ENCODE assay signal across 1 cellular context in genomic region chr1:51566260-51566659, GRCh38.
TF ChIP-seq lines count a peak whose summit lies in the region.

No MANE protein-coding gene starts in this region.

TF ChIP-seq in K562, 482 proteins besides CTCF, POLR2A, EP300 and RAD21 (continued from another document):
- TF ChIP-seq, protein P1, sequence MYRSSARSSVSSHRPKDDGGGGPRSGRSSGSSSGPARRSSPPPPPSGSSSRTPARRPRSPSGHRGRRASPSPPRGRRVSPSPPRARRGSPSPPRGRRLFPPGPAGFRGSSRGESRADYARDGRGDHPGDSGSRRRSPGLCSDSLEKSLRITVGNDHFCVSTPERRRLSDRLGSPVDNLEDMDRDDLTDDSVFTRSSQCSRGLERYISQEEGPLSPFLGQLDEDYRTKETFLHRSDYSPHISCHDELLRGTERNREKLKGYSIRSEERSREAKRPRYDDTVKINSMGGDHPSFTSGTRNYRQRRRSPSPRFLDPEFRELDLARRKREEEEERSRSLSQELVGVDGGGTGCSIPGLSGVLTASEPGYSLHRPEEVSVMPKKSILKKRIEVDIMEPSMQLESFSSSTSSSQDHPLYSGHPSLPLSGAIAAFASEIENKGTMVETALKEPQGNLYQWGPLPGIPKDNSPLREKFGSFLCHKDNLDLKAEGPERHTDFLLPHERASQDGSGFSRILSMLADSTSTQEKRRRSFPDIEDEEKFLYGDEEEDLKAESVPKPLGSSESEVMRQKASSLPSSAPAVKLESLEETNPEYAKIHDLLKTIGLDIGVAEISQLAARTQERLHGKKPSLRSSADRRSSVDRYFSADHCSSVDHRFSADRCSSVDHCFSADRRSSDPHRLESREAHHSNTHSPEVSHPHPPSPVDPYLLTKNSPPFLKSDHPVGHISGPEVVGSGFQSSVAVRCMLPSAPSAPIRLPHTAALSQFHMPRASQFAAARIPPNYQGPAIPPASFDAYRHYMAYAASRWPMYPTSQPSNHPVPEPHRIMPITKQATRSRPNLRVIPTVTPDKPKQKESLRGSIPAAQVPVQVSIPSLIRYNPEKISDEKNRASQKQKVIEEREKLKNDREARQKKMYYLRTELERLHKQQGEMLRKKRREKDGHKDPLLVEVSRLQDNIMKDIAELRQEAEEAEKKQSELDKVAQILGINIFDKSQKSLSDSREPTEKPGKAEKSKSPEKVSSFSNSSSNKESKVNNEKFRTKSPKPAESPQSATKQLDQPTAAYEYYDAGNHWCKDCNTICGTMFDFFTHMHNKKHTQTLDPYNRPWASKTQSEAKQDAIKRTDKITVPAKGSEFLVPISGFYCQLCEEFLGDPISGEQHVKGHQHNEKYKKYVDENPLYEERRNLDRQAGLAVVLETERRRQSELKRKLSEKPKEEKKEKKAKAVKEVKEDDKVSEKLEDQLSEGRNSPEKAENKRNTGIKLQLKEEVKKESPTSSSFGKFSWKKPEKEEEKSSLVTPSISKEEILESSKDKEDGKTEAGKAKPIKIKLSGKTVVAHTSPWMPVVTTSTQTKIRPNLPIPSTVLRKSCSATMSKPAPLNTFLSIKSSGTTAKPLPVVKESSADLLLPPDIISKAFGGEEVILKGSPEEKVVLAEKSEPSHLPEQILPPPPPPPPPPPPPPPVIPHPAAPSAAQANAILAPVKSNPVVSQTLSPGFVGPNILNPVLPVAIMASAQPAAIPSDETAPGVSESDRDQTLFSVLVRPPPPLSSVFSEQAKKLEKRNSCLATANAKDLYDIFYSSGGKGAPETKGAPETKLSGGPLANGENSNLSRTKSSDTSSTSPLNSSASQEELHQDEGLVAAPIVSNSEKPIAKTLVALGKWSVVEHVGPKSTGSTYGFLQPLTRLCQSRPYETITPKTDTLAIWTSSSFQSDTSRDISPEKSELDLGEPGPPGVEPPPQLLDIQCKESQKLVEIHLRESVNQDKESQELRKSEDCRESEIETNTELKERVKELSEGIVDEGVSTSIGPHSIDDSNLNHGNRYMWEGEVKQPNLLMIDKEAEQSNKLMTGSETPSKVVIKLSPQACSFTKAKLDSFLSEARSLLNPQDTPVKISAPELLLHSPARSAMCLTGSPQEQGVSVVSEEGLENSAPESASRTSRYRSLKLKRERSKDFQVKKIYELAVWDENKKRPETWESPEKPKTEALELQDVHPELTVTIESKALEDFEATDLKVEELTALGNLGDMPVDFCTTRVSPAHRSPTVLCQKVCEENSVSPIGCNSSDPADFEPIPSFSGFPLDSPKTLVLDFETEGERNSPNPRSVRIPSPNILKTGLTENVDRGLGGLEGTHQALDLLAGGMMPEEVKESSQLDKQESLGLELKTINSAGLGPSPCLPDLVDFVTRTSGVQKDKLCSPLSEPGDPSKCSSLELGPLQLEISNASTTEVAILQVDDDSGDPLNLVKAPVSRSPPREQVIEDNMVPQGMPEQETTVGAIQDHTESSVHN (IDR thresholded peaks at IDR 0.05; ENCODE audit: borderline replicate concordance in 1 of 2, low read depth in 1 of 2), result no peak
- TF ChIP-seq, protein P2, sequence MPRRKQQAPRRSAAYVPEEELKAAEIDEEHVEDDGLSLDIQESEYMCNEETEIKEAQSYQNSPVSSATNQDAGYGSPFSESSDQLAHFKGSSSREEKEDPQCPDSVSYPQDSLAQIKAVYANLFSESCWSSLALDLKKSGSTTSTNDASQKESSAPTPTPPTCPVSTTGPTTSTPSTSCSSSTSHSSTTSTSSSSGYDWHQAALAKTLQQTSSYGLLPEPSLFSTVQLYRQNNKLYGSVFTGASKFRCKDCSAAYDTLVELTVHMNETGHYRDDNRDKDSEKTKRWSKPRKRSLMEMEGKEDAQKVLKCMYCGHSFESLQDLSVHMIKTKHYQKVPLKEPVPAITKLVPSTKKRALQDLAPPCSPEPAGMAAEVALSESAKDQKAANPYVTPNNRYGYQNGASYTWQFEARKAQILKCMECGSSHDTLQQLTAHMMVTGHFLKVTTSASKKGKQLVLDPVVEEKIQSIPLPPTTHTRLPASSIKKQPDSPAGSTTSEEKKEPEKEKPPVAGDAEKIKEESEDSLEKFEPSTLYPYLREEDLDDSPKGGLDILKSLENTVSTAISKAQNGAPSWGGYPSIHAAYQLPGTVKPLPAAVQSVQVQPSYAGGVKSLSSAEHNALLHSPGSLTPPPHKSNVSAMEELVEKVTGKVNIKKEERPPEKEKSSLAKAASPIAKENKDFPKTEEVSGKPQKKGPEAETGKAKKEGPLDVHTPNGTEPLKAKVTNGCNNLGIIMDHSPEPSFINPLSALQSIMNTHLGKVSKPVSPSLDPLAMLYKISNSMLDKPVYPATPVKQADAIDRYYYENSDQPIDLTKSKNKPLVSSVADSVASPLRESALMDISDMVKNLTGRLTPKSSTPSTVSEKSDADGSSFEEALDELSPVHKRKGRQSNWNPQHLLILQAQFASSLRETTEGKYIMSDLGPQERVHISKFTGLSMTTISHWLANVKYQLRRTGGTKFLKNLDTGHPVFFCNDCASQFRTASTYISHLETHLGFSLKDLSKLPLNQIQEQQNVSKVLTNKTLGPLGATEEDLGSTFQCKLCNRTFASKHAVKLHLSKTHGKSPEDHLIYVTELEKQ (CRISPR knock-in tag; IDR thresholded peaks at IDR 0.05), result no peak
- TF ChIP-seq DMBX1 (CRISPR knock-in tag; IDR thresholded peaks at IDR 0.05; ENCODE audit: borderline replicate concordance) (no peak), SNRNP70 (optimal IDR thresholded peaks at IDR 0.05; ENCODE audit: low read depth, low read length) (no peak), PCBP2 (IDR thresholded peaks at IDR 0.05; ENCODE audit: low read depth, low read length, poor library complexity, severe bottlenecking) (no peak)
